Comparison of ENCODE assay signal across 8 cellular contexts in genomic region chr2:55431982-55432627, GRCh38. TPM values are rescaled to one million over a fixed set of nuclear protein-coding genes. Genes with fewer than 3 reads are reported as not detected.
A peak's percentile ranks its signal among the peaks of the same experiment; 100 is the strongest.
DNase-seq lines count a peak whose midpoint lies in the region; ATAC-seq and TF ChIP-seq lines count a peak whose summit lies in the region.
"Had no signal": no experiment of that assay in that cellular context is flagged by ENCODE, and none has a peak within 500 bp of the region (broad histone marks: within the 10 kb centered on the region; RNA-seq: fewer than 3 reads in every experiment).

No MANE protein-coding gene starts in this region.

- no peaks in the 10 kb centered on the region for H3K36me3 ChIP-seq in H7 (replicated peaks; ENCODE audit: control insufficient read depth, insufficient read depth, low read length)
- H3K36me3 ChIP-seq in Panc1 (ENCODE audit: control insufficient read depth, insufficient read depth, low read length) = no peaks in the 10 kb centered on the region

- no peak overlapping the region for H3K4me3 Mint-ChIP-seq in nephron

- H3K4me1 Mint-ChIP-seq in nephron = peaks cover 24% of the 10 kb centered on the region

- H3K27me3 Mint-ChIP-seq in nephron (ENCODE audit: low read depth) = no peaks in the 10 kb centered on the region

- intact Hi-C loops in Panc1 (cut with micrococcal nuclease; ENCODE audit: unreplicated experiment) (no loop called here), posterior cingulate gyrus (cut with DNase I) (loop anchor here (2.0 kb wide), 1 partner anchor 163 kb away; the partner anchor contains the start of gene MTIF2)

- peak; percentile 82; the same call in 1 of the 2 replicates for ATAC-seq in Panc1

- TF ChIP-seq CTCF in Panc1 (IDR thresholded peaks at IDR 0.05) = peak; percentile 75; the same call in 1 of the 2 replicates
- peak; percentile 38 to 53 (median 45) for TF ChIP-seq CTCF in nephron (IDR thresholded peaks at IDR 0.05; ENCODE audit: unreplicated experiment in 3 of 3)

- no peak overlapping the region for H3K27ac Mint-ChIP-seq in nephron

- no peaks in the 10 kb centered on the region for H3K9me3 ChIP-seq in Panc1 (ENCODE audit: control insufficient read depth, insufficient read depth, low read depth, low read length)

- no TSS peak for BruUV-seq in Panc1 (replicated peaks; lab: Mats Ljungman, UMichigan)

- H3K4me3 ChIP-seq in H7 (ENCODE audit: insufficient read depth, low read depth, low read length) (no peak overlapping the region), Panc1 (ENCODE audit: low read depth in 2 of 2, low read length in 2 of 2) (no peak overlapping the region)
- H3K4me3 ChIP-seq: skin epidermis had no signal

- POLR2A ChIA-PET in Panc1 (lab: Charles Lee) = no interaction called here

- no peaks in the 10 kb centered on the region for H3K27me3 ChIP-seq in H7 (ENCODE audit: control insufficient read depth, insufficient read depth, low read length)
- no peaks in the 10 kb centered on the region for H3K27me3 ChIP-seq in Panc1 (ENCODE audit: control insufficient read depth, insufficient read depth, low read length)

- H3K9me3 Mint-ChIP-seq in nephron = peaks cover 2% of the 10 kb centered on the region

- no peak overlapping the region for H3K27ac ChIP-seq in Panc1 (ENCODE audit: low read length)
- H3K27ac ChIP-seq: skin epidermis had no signal

- no peaks in the 10 kb centered on the region for H3K36me3 Mint-ChIP-seq in nephron (ENCODE audit: low read depth)

- DNase-seq in G401 (ENCODE audit: low spot score) (peak; percentile 31), H7 (peak; percentile 32), Panc1 (ENCODE audit: low read depth, low spot score) (no peak), epidermal melanocyte (ENCODE audit: insufficient read length, low spot score) (peak; percentile 57), posterior cingulate gyrus (no peak)
- DNase-seq in activated CD4-positive, alpha-beta T cell treated with anti-CD3 and anti-CD28 coated beads for 4 hours = no peak

- H3K4me1 ChIP-seq in Panc1 (ENCODE audit: control insufficient read depth, insufficient read depth, low read length) = no peaks in the 10 kb centered on the region

- CTCF ChIA-PET in Panc1 (lab: Charles Lee) = no interaction called here

- in situ Hi-C loops in G401 (cut with HindIII; ENCODE audit: low sequenced_read_pairs) = no loop called here
- in situ Hi-C loops in Panc1 (cut with HindIII; ENCODE audit: low pct_unique_long_range_greater_than_20kb, low sequenced_read_pairs) = no loop called here

RNA-seq across cellular contexts. Expression of gene CCDC88A, which starts 12.4 kb away (rescaled TPM):
- total RNA-seq in G401 (2014; rRNA removed; shearing (Covaris generic)) = 22.6 and 39.9 TPM in 2 replicates
- total RNA-seq in H7 (2014; rRNA removed; shearing (Covaris generic)) = 55.6 and 65.1 TPM in 2 replicates
- total RNA-seq in Panc1 (2021; ENCODE audit: unreplicated experiment) = 99.8 TPM
- 30.8 TPM for polyA plus RNA-seq in Panc1 (2012; ENCODE audit: insufficient read length)

Comparison
In these comparisons a context has a peak if more than half of its experiments do, and no peak if none do; other contexts are left out.
1. DNase-seq: peak in G401 (single experiment), H7 (single experiment) and epidermal melanocyte (single experiment); none in Panc1 (single experiment), posterior cingulate gyrus (0 of 10) and activated CD4-positive, alpha-beta T cell treated with anti-CD3 and anti-CD28 coated beads for 4 hours (0 of 2).